ENCODE assay signal across 8 cellular contexts in the genomic region with DNA sequence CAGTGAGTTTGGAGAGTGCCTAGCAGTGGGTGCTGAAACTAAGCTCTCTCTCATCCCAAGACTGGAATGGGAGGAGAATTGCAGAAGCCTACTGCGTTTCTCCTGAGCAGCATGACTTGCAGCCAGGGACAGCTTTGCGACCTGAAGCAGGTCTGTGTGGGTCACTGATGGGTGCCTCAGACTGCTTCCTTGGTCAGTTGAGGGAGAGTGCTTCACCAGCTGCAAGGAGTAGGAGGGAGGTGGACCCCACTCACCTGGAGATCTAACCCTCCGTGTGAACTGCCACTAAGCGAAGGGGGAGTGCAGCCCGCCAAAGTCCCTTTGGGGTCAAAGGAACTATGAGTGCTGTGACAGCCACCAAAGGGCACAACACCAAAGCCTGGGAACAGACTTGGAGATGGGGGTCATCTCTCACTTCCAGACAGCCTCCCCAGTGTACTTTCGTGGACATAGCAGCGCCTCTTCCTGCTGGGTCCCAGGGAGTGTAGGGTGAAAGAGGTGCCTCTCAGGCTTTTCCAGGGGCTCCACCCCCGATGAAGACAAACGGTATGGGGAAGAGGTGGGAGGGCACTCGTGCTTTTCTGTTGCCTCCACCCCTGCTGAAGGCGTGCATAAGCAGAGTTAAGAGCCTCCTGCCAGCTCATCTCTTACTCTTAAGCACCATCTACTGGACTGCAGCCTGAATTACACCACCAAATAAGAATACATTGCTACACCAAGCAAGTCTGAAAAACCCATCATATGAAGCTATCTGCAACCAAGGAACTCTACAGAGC. TPM values are rescaled to one million over a fixed set of nuclear protein-coding genes. Genes with fewer than 3 reads are reported as not detected.
A peak's percentile ranks its signal among the peaks of the same experiment; 100 is the strongest.
DNase-seq lines count a peak whose midpoint lies in the region; FAIRE-seq and TF ChIP-seq lines count a peak whose summit lies in the region.

No MANE protein-coding gene starts in this region.

- H3K9me3 Mint-ChIP-seq in MCF 10A (ENCODE audit: unreplicated experiment), result no peaks in the 10 kb centered on the region

- BruUV-seq in MCF 10A (replicated peaks; lab: Mats Ljungman, UMichigan), result no TSS peak

- H4K20me1 ChIP-seq in Karpas-422 (ENCODE audit: insufficient read depth, low read depth, low read length), result no peaks in the 10 kb centered on the region

- H3K9ac ChIP-seq in Karpas-422 (ENCODE audit: low read length) (no peak overlapping the region), kidney (ENCODE audit: low read length in 2 of 2) (no peak overlapping the region)

- H3K4me3 Mint-ChIP-seq in MCF 10A (ENCODE audit: unreplicated experiment), result no peak overlapping the region

- peak; percentile 4 for DNase-seq in activated CD8-positive, alpha-beta memory T cell treated with anti-CD3 and anti-CD28 coated beads, Interleukin-2, amount 50 U/mL, for 1 hour (ENCODE audit: extremely low read depth)
- no peak for DNase-seq in activated CD8-positive, alpha-beta memory T cell treated with anti-CD3 and anti-CD28 coated beads, Interleukin-2, amount 50 U/mL, for 48 hours
- DNase-seq in HAP-1 (ENCODE audit: low spot score in 2 of 2) (peak; percentile 74 to 76), Karpas-422 (peak; percentile 85), SIG-M5 treated with dmso at 0.1 percent for 504 hours (lab: John Stamatoyannopoulos, UW; ENCODE audit: unreplicated experiment) (peak; percentile 84), MCF 10A (ENCODE audit: unreplicated experiment) (peak; percentile 74), kidney (peak; percentile 47)
- DNase-seq in stimulated activated CD4-positive, alpha-beta T cell treated with anti-CD3 and anti-CD28 coated beads, Interleukin-4, amount 100 ng/mL, for 48 hours (ENCODE audit: low read depth in 2 of 2), result peak; percentile 4 to 8

- in situ Hi-C loops in HAP-1 (cut with MboI; ENCODE audit: low sequenced_read_pairs), result no loop called here

- FAIRE-seq in kidney (lab: Jason Lieb, UNC), result no peak

- H3K27ac ChIP-seq in Karpas-422 (ENCODE audit: low read length), result no peak overlapping the region
- H3K27ac ChIP-seq in kidney (ENCODE audit: low read depth in 2 of 2, low read length in 2 of 2), result no peak overlapping the region

- H3K4me2 ChIP-seq in Karpas-422 (ENCODE audit: low read depth, low read length, poor library complexity, severe bottlenecking), result no peak overlapping the region

- intact Hi-C loops in MCF 10A (cut with micrococcal nuclease) (loop anchor here (1.0 to 2.0 kb wide), 2 partner anchors 641 to 688 kb away; no protein-coding TSS in a partner anchor), kidney (cut with DNase I) (no loop called here)

- H3K4me3 ChIP-seq in HAP-1, result no peak overlapping the region
- H3K4me3 ChIP-seq in Karpas-422 (ENCODE audit: low read length), result no peak overlapping the region
- peak overlapping the region in 1 of 2 donors; percentile 51 for H3K4me3 ChIP-seq in kidney (ENCODE audit: low read length in 2 of 2)

- H3K4me1 ChIP-seq in HAP-1, result no peaks in the 10 kb centered on the region
- H3K4me1 ChIP-seq in Karpas-422 (ENCODE audit: low read length), result no peaks in the 10 kb centered on the region
- H3K4me1 ChIP-seq in kidney (ENCODE audit: control insufficient read depth in 1 of 2, insufficient read depth in 1 of 2, low read depth in 1 of 2, low read length in 2 of 2), result no peaks in the 10 kb centered on the region

- H3K9me3 ChIP-seq in HAP-1 (no peaks in the 10 kb centered on the region), Karpas-422 (ENCODE audit: low read length) (no peaks in the 10 kb centered on the region), kidney (ENCODE audit: control insufficient read depth in 1 of 2, low read length in 2 of 2) (no peaks in the 10 kb centered on the region)

- CTCF ChIA-PET in MCF 10A (lab: Yijun Ruan, JAX), result interaction anchor here (0.5 to 3.8 kb wide), 38 partner anchors 8 to 639 kb away, joined by 3 to 58 read pairs (median 4); no protein-coding TSS in a partner anchor

- H3K79me2 ChIP-seq in Karpas-422 (ENCODE audit: low read length), result no peaks in the 10 kb centered on the region

- no peaks in the 10 kb centered on the region for H3K27me3 Mint-ChIP-seq in MCF 10A (ENCODE audit: insufficient read depth, unreplicated experiment)

- no peak overlapping the region for H3K27ac Mint-ChIP-seq in MCF 10A (ENCODE audit: low read depth, unreplicated experiment)

- no peaks in the 10 kb centered on the region for H3K4me1 Mint-ChIP-seq in MCF 10A (ENCODE audit: insufficient read depth, unreplicated experiment)

- H2AFZ ChIP-seq in Karpas-422 (ENCODE audit: low read length), result no peak overlapping the region

- no peaks in the 10 kb centered on the region for H3K36me3 Mint-ChIP-seq in MCF 10A (ENCODE audit: insufficient read depth, unreplicated experiment)

- TF ChIP-seq CTCF in MCF 10A (IDR thresholded peaks at IDR 0.05; ENCODE audit: unreplicated experiment), result peak; percentile 65
- peak; percentile 67 for TF ChIP-seq CTCF in kidney (IDR thresholded peaks at IDR 0.05; ENCODE audit: borderline replicate concordance, extremely low read depth, insufficient read depth)

- H3K9me2 ChIP-seq in Karpas-422 (replicated peaks; ENCODE audit: insufficient read depth, low read length), result no peaks in the 10 kb centered on the region

- H3K36me3 ChIP-seq in HAP-1 (replicated peaks) (no peaks in the 10 kb centered on the region), Karpas-422 (ENCODE audit: insufficient read depth, low read length) (no peaks in the 10 kb centered on the region), kidney (ENCODE audit: control insufficient read depth in 1 of 2, insufficient read depth in 2 of 2, low read length in 2 of 2) (no peaks in the 10 kb centered on the region)

- POLR2A ChIA-PET in MCF 10A (lab: Yijun Ruan, JAX), result interaction anchor here (0.7 to 1.3 kb wide), 2 partner anchors 34 to 466 kb away, joined by 3 to 5 read pairs; a partner anchor contains a TSS

- H3K27me3 ChIP-seq in HAP-1 (ENCODE audit: low read depth) (no peaks in the 10 kb centered on the region; the same call in 1 of the 2 replicates), Karpas-422 (ENCODE audit: low read length) (no peaks in the 10 kb centered on the region)

RNA-seq across cellular contexts. Expression of a gene that starts 34.3 kb away (rescaled TPM):
- total RNA-seq in Karpas-422 (2014; rRNA removed; shearing (Covaris generic); ENCODE audit: low replicate concordance), result 1.9 and 2.8 TPM in 2 replicates
- total RNA-seq in MCF 10A (2022) (6.6 and 8.9 TPM in 2 replicates), kidney (7.1 TPM)
- polyA plus RNA-seq in kidney (ENCODE audit: insufficient read depth, low read depth, low replicate concordance), result 7.4 TPM
